1 cellular context compared by ENCODE assay signal in the genomic region with DNA sequence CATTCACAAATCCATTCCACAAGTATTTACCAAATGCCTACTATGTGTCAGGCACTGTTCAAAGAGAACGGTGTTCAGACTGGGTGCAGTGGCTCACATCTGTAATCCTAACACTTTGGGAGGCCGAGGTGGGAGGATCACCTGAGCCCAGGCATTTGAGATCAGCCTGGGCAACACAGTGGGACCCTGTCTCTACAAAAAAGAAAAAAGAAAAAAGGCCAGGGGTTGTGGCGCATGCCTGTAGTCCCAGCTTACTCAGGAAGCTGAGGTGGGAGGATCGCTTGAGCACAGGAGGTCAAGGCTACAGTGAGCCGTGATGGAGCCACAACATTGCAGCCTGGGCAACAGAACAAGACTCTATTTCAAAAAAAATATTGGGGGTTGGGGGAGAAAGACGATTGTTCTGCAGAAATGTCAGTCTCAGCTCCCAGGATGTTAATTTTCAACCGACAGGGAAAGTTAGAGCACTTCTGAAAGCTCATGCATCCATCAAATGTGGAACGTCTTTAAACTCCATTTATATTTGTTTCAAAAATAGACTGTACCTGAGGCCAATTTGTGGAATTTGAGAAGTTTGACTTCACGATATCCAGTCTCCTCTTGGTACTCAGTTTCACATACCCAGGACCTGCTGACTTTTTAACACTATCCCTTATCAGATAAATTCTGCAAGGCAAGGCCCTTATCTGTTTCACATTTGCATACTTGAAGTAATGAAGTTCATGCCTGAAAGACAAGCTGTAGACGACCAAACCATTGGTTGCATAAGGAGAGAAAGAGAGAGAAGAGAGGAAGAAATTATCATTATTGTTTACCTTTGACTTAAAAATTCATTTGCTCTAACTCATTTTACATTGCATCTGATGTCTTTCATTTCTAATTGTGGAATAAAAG.
TF ChIP-seq lines count a peak whose summit lies in the region.

No MANE protein-coding gene starts in this region.

TF ChIP-seq in K562, 482 proteins besides CTCF, POLR2A, EP300 and RAD21 (continues in another document):
- TF ChIP-seq ARID1B (IDR thresholded peaks at IDR 0.05) (peak; percentile 45; the same call in 1 of the 2 replicates), ELF2 (CRISPR knock-in tag; IDR thresholded peaks at IDR 0.05) (peak; percentile 44; the same call in 1 of the 2 replicates), NR4A1 (CRISPR knock-in tag; IDR thresholded peaks at IDR 0.05) (no peak), NR4A1 (tag; IDR thresholded peaks at IDR 0.05) (0 out of 2 replicates have a peak, but pooled peaks have one; percentile 23), ZNF592 (IDR thresholded peaks at IDR 0.05) (0 out of 2 replicates have a peak, but pooled peaks have one; percentile 26), ZNF518B (CRISPR knock-in tag; IDR thresholded peaks at IDR 0.05) (peak; percentile 53; the same call in 1 of the 2 replicates), AFF1 (IDR thresholded peaks at IDR 0.05; ENCODE audit: low read depth in 1 of 2, partially characterized antibody in 2 of 2) (no peak), SMARCE1 (IDR thresholded peaks at IDR 0.05) (peak; percentile 23; the same call in 1 of the 2 replicates), HMG20A (CRISPR knock-in tag; conservative IDR thresholded peaks at IDR 0.05) (0 out of 2 replicates have a peak, but pooled peaks have one; percentile 5), SOX6 (IDR thresholded peaks at IDR 0.05) (peak; percentile 36; the same call in 1 of the 2 replicates), FOXA3 (CRISPR knock-in tag; conservative IDR thresholded peaks at IDR 0.05 in 1 of 2, IDR thresholded peaks at IDR 0.05 in 1 of 2) (peak in 1 of 2 experiments; percentile 61; a peak in 2 of 4 replicates), HMGXB4 (CRISPR knock-in tag; IDR thresholded peaks at IDR 0.05) (no peak), GTF2E2 (tag; IDR thresholded peaks at IDR 0.05) (peak; percentile 50; the same call in 1 of the 2 replicates), HDAC1 (IDR thresholded peaks at IDR 0.05) (peak in 1 of 2 experiments; percentile 36; a peak in 2 of 4 replicates), FOXJ2 (tag; IDR thresholded peaks at IDR 0.05) (peak; percentile 79; the same call in 1 of the 2 replicates), JUND (IDR thresholded peaks at IDR 0.05; ENCODE audit: borderline replicate concordance, low read depth, low read length) (no peak; the same call in 1 of the 2 replicates), JUND (tag; IDR thresholded peaks at IDR 0.05; ENCODE audit: borderline replicate concordance, low read depth, low read length) (peak; percentile 23; the same call in 2 of the 3 replicates), ZBTB26 (CRISPR knock-in tag; IDR thresholded peaks at IDR 0.05) (peak; percentile 51; the same call in 1 of the 2 replicates), CREB1 (IDR thresholded peaks at IDR 0.05) (0 out of 2 replicates have a peak, but pooled peaks have one; percentile 15), CREB1 (CRISPR knock-in tag; IDR thresholded peaks at IDR 0.05) (no peak), NUFIP1 (IDR thresholded peaks at IDR 0.05; ENCODE audit: partially characterized antibody) (no peak), ZNF311 (CRISPR knock-in tag; IDR thresholded peaks at IDR 0.05) (peak; percentile 12), ZNF384 (IDR thresholded peaks at IDR 0.05; ENCODE audit: low read depth, low read length) (0 out of 2 replicates have a peak, but pooled peaks have one; percentile 33), MAFG (tag; conservative IDR thresholded peaks at IDR 0.05) (no peak), XRCC3 (IDR thresholded peaks at IDR 0.05) (no peak), NRF1 (conservative IDR thresholded peaks at IDR 0.05 in 1 of 2, IDR thresholded peaks at IDR 0.05 in 1 of 2) (peak; percentile 44 to 66; a peak in 3 of 4 replicates), CBFA2T2 (conservative IDR thresholded peaks at IDR 0.05) (no peak), ZNF75A (CRISPR knock-in tag; IDR thresholded peaks at IDR 0.05) (peak; percentile 43; the same call in 1 of the 2 replicates), CEBPG (CRISPR knock-in tag; IDR thresholded peaks at IDR 0.05) (no peak), CEBPG (tag; conservative IDR thresholded peaks at IDR 0.05 in 1 of 2, IDR thresholded peaks at IDR 0.05 in 1 of 2) (peak in 1 of 2 experiments; percentile 32; a peak in 2 of 4 replicates), ZFP30 (CRISPR knock-in tag; IDR thresholded peaks at IDR 0.05; ENCODE audit: borderline replicate concordance) (no peak), SP1 (CRISPR knock-in tag; IDR thresholded peaks at IDR 0.05) (0 out of 2 replicates have a peak, but pooled peaks have one; percentile 6), NR2C2 (CRISPR knock-in tag; IDR thresholded peaks at IDR 0.05) (no peak), NR2C2 (tag; IDR thresholded peaks at IDR 0.05) (peak; percentile 47; the same call in 1 of the 2 replicates), ZNF24 (IDR thresholded peaks at IDR 0.05) (peak; percentile 98), TFAM (CRISPR knock-in tag; conservative IDR thresholded peaks at IDR 0.05) (no peak)
- TF ChIP-seq, protein P1, sequence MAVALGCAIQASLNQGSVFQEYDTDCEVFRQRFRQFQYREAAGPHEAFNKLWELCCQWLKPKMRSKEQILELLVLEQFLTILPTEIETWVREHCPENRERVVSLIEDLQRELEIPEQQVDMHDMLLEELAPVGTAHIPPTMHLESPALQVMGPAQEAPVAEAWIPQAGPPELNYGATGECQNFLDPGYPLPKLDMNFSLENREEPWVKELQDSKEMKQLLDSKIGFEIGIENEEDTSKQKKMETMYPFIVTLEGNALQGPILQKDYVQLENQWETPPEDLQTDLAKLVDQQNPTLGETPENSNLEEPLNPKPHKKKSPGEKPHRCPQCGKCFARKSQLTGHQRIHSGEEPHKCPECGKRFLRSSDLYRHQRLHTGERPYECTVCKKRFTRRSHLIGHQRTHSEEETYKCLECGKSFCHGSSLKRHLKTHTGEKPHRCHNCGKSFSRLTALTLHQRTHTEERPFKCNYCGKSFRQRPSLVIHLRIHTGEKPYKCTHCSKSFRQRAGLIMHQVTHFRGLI (CRISPR knock-in tag; IDR thresholded peaks at IDR 0.05): 0 out of 2 replicates have a peak, but pooled peaks have one; percentile 27
- TF ChIP-seq, protein P2, sequence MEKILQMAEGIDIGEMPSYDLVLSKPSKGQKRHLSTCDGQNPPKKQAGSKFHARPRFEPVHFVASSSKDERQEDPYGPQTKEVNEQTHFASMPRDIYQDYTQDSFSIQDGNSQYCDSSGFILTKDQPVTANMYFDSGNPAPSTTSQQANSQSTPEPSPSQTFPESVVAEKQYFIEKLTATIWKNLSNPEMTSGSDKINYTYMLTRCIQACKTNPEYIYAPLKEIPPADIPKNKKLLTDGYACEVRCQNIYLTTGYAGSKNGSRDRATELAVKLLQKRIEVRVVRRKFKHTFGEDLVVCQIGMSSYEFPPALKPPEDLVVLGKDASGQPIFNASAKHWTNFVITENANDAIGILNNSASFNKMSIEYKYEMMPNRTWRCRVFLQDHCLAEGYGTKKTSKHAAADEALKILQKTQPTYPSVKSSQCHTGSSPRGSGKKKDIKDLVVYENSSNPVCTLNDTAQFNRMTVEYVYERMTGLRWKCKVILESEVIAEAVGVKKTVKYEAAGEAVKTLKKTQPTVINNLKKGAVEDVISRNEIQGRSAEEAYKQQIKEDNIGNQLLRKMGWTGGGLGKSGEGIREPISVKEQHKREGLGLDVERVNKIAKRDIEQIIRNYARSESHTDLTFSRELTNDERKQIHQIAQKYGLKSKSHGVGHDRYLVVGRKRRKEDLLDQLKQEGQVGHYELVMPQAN (IDR thresholded peaks at IDR 0.05; ENCODE audit: borderline replicate concordance): no peak
